ENCODE assay signal across 1 cellular context in genomic region chr11:71743385-71743784, GRCh38.
TF ChIP-seq lines count a peak whose summit lies in the region.
"Not testable (repeated sequence)": the region's sequence is repeated elsewhere in the genome, so short reads cannot be mapped to it uniquely, and the experiment has no call there.

No MANE protein-coding gene starts in this region.

TF ChIP-seq in K562, 482 proteins besides CTCF, POLR2A, EP300 and RAD21 (continued from another document):
- TF ChIP-seq JUND (IDR thresholded peaks at IDR 0.05; ENCODE audit: borderline replicate concordance, low read depth, low read length) (peak; percentile 39; the same call in 1 of the 2 replicates), CREM (IDR thresholded peaks at IDR 0.05; ENCODE audit: low read depth) (peak; percentile 19; the same call in 1 of the 2 replicates), ATF7 (IDR thresholded peaks at IDR 0.05) (peak; percentile 26; the same call in 1 of the 2 replicates), KLF16 (IDR thresholded peaks at IDR 0.05) (peak; percentile 66; the same call in 1 of the 2 replicates), NFIC (IDR thresholded peaks at IDR 0.05) (peak; percentile 87), MYNN (IDR thresholded peaks at IDR 0.05) (peak; percentile 76), ARID1B (IDR thresholded peaks at IDR 0.05) (peak; percentile 88), ZBTB2 (IDR thresholded peaks at IDR 0.05) (0 out of 2 replicates have a peak, but pooled peaks have one; percentile 39), NFE2 (IDR thresholded peaks at IDR 0.05; ENCODE audit: low read depth) (peak; percentile 82), HDAC1 (IDR thresholded peaks at IDR 0.05) (peak in 1 of 2 experiments; percentile 21; a peak in 1 of 4 replicates), ZNF584 (CRISPR knock-in tag; IDR thresholded peaks at IDR 0.05; ENCODE audit: low read depth) (0 out of 2 replicates have a peak, but pooled peaks have one; percentile 53), YY1 (IDR thresholded peaks at IDR 0.05; ENCODE audit: borderline replicate concordance in 1 of 3, control insufficient read depth in 1 of 3, extremely low read depth in 1 of 3, insufficient read depth in 3 of 3, insufficient read length in 1 of 3, insufficient replicate concordance in 2 of 3, low read depth in 1 of 3, low read length in 2 of 3) (peak in 1 of 3 experiments; percentile 41), MBD2 (IDR thresholded peaks at IDR 0.05; ENCODE audit: borderline replicate concordance, low read depth) (peak; percentile 16; the same call in 1 of the 2 replicates), SMARCE1 (IDR thresholded peaks at IDR 0.05) (peak; percentile 77), HMBOX1 (IDR thresholded peaks at IDR 0.05) (peak; percentile 92), KDM1A (IDR thresholded peaks at IDR 0.05) (0 out of 4 replicates have a peak, but pooled peaks of 1 of the 2 experiments have one; percentile 21), NFRKB (IDR thresholded peaks at IDR 0.05; ENCODE audit: low read depth) (peak; percentile 33; the same call in 1 of the 2 replicates), NCOR1 (IDR thresholded peaks at IDR 0.05) (peak; percentile 73), C11orf30 (IDR thresholded peaks at IDR 0.05; ENCODE audit: low read depth) (peak; percentile 79), BCOR (IDR thresholded peaks at IDR 0.05) (peak; percentile 60; the same call in 1 of the 2 replicates), VEZF1 (CRISPR knock-in tag; IDR thresholded peaks at IDR 0.05) (peak; percentile 44; the same call in 1 of the 2 replicates), MTA3 (IDR thresholded peaks at IDR 0.05; ENCODE audit: borderline replicate concordance) (peak; percentile 34; the same call in 1 of the 2 replicates), FOXA3 (CRISPR knock-in tag; conservative IDR thresholded peaks at IDR 0.05 in 1 of 2, IDR thresholded peaks at IDR 0.05 in 1 of 2) (peak in 1 of 2 experiments; percentile 43; a peak in 1 of 4 replicates), GATA2 (CRISPR knock-in tag; IDR thresholded peaks at IDR 0.05) (peak; percentile 68), UBTF (IDR thresholded peaks at IDR 0.05; ENCODE audit: borderline replicate concordance in 1 of 2, low read depth in 2 of 2, low read length in 2 of 2) (peak in 1 of 2 experiments; percentile 35; a peak in 1 of 4 replicates), ZEB2 (IDR thresholded peaks at IDR 0.05) (peak; percentile 78; the same call in 1 of the 2 replicates), TRIM24 (IDR thresholded peaks at IDR 0.05) (peak; percentile 47 to 49; a peak in 2 of 4 replicates), MTA2 (IDR thresholded peaks at IDR 0.05; ENCODE audit: low read depth) (peak; percentile 64), SMARCC2 (IDR thresholded peaks at IDR 0.05; ENCODE audit: low read depth) (peak; percentile 61), ZNF592 (IDR thresholded peaks at IDR 0.05) (peak; percentile 50), ZNF316 (IDR thresholded peaks at IDR 0.05) (peak; percentile 79), RB1 (IDR thresholded peaks at IDR 0.05; ENCODE audit: low read depth) (0 out of 2 replicates have a peak, but pooled peaks have one; percentile 33), TAL1 (IDR thresholded peaks at IDR 0.05) (peak; percentile 70), TEAD4 (IDR thresholded peaks at IDR 0.05; ENCODE audit: low read length) (peak; percentile 70), STAT5A (IDR thresholded peaks at IDR 0.05; ENCODE audit: borderline replicate concordance, low read length) (peak; percentile 49; the same call in 1 of the 2 replicates), NRF1 (conservative IDR thresholded peaks at IDR 0.05 in 1 of 2, IDR thresholded peaks at IDR 0.05 in 1 of 2) (peak; percentile 29 to 35; a peak in 2 of 4 replicates), SMARCA4 (IDR thresholded peaks at IDR 0.05) (peak; percentile 79; the same call in 1 of the 2 replicates), SOX6 (IDR thresholded peaks at IDR 0.05) (peak; percentile 69), CBFA2T3 (IDR thresholded peaks at IDR 0.05) (peak; percentile 88), CBFA2T2 (conservative IDR thresholded peaks at IDR 0.05) (peak; percentile 86), DPF2 (IDR thresholded peaks at IDR 0.05) (peak; percentile 88), ZNF407 (IDR thresholded peaks at IDR 0.05; ENCODE audit: low read depth) (peak; percentile 39; the same call in 1 of the 2 replicates), RNF2 (IDR thresholded peaks at IDR 0.05) (peak; percentile 66; the same call in 1 of the 2 replicates), SMAD4 (CRISPR knock-in tag; conservative IDR thresholded peaks at IDR 0.05) (peak; percentile 70), CC2D1A (IDR thresholded peaks at IDR 0.05) (peak; percentile 38; the same call in 1 of the 2 replicates)
- not testable (repeated sequence) for TF ChIP-seq JUND (tag; IDR thresholded peaks at IDR 0.05; ENCODE audit: borderline replicate concordance, low read depth, low read length); MYNN (CRISPR knock-in tag; IDR thresholded peaks at IDR 0.05); TEAD4 (CRISPR knock-in tag; IDR thresholded peaks at IDR 0.05; ENCODE audit: borderline replicate concordance)
